Comparison of ENCODE assay signal across 39 cellular contexts in genomic region chr3:127144631-127145030, GRCh38. TPM values are rescaled to one million over a fixed set of nuclear protein-coding genes. Genes with fewer than 3 reads are reported as not detected.
"Had no signal": no experiment of that assay in that cellular context is flagged by ENCODE, and none has a peak within 500 bp of the region (broad histone marks: within the 10 kb centered on the region; RNA-seq: fewer than 3 reads in every experiment).

No MANE protein-coding gene starts in this region.

- H3K4me3 Mint-ChIP-seq: activated B cell treated with CpG ODN at 0.5 μM for 24 hours; activated CD4-positive, alpha-beta memory T cell treated with anti-CD3 and anti-CD28 coated beads for 36 hours; activated CD4-positive, alpha-beta T cell treated with anti-CD3 and anti-CD28 coated beads, Interleukin-2, amount 10 ng/mL, durations not matched to agents 24 days and 14 days; activated CD8-positive, alpha-beta T cell treated with anti-CD3 and anti-CD28 coated beads for 36 hours; activated naive CD4-positive, alpha-beta T cell treated with anti-CD3 and anti-CD28 coated beads for 36 hours; activated naive CD8-positive, alpha-beta T cell treated with anti-CD3 and anti-CD28 coated beads for 36 hours; activated T-cell treated with anti-CD3 and anti-CD28 coated beads, Interleukin-2, amount 50 U/mL, for 4 hours; activated T-cell treated with anti-CD3 and anti-CD28 coated beads, Interleukin-2, amount 50 U/mL, for 72 hours; activated T-helper 1 cell treated with anti-CD3 and anti-CD28 coated beads, Interleukin-12 subunit alpha, Interleukin-12 subunit beta, Interleukin-2, Interleukin-4 antibody, amounts not matched to agents 30 ng/mL and 10 ng/mL and 1 ng/mL, durations not matched to agents 14 hours and 24 hours and 36 hours; activated T-helper 17 cell treated with anti-CD3 and anti-CD28 coated beads, Interleukin-2, amount 50 U/mL, for 72 hours; T-helper 1 cell treated with Interleukin-12 subunit alpha and Interleukin-12 subunit beta and Interleukin-4 antibody, amounts not matched to agents 30 μg/mL and 1 μg/mL, for 36 hours; T-helper 2 cell treated with Interferon-gamma antibody and Interleukin-4, amounts not matched to agents 5 μg/mL and 100 μg/mL, for 36 hours had no signal

- H3K27ac ChIP-seq: adrenal gland, body of pancreas, brain microvascular endothelial cell, breast epithelium, VCaP had no signal

- FAIRE-seq: astrocyte, TTC549 had no signal

- H3K27me3 ChIP-seq: brain microvascular endothelial cell, breast epithelium had no signal

- H3K4me3 ChIP-seq: adrenal gland, body of pancreas, breast epithelium had no signal

- H3K4me1 ChIP-seq: breast epithelium had no signal

- H3K27me3 Mint-ChIP-seq: activated CD4-positive, alpha-beta T cell treated with anti-CD3 and anti-CD28 coated beads, Interleukin-2, amount 10 ng/mL, durations not matched to agents 24 days and 14 days; activated CD8-positive, alpha-beta T cell treated with anti-CD3 and anti-CD28 coated beads for 36 hours had no signal

- H3K9me3 ChIP-seq: adrenal gland, body of pancreas, breast epithelium had no signal

- H3K4me1 Mint-ChIP-seq: activated B cell treated with CpG ODN at 0.5 μM for 24 hours; activated CD4-positive, alpha-beta T cell treated with anti-CD3 and anti-CD28 coated beads, Interleukin-2, amount 10 ng/mL, durations not matched to agents 24 days and 14 days; activated naive CD8-positive, alpha-beta T cell treated with anti-CD3 and anti-CD28 coated beads for 36 hours; activated T-helper 17 cell treated with anti-CD3 and anti-CD28 coated beads, Interleukin-2, amount 50 U/mL, for 72 hours had no signal

- H3K36me3 Mint-ChIP-seq: activated CD4-positive, alpha-beta memory T cell treated with anti-CD3 and anti-CD28 coated beads for 36 hours; activated naive CD4-positive, alpha-beta T cell treated with anti-CD3 and anti-CD28 coated beads, Interleukin-2, amount 50 U/mL, for 72 hours; activated naive CD8-positive, alpha-beta T cell treated with anti-CD3 and anti-CD28 coated beads for 36 hours had no signal

- H3K27ac Mint-ChIP-seq: activated B cell treated with CpG ODN at 0.5 μM for 24 hours; activated CD4-positive, alpha-beta memory T cell treated with anti-CD3 and anti-CD28 coated beads for 36 hours; activated CD4-positive, alpha-beta T cell treated with anti-CD3 and anti-CD28 coated beads, Interleukin-2, amount 10 ng/mL, durations not matched to agents 24 days and 14 days; activated CD8-positive, alpha-beta T cell treated with anti-CD3 and anti-CD28 coated beads for 36 hours; activated naive CD4-positive, alpha-beta T cell treated with anti-CD3 and anti-CD28 coated beads for 36 hours; activated naive CD4-positive, alpha-beta T cell treated with anti-CD3 and anti-CD28 coated beads, Interleukin-2, amount 50 U/mL, for 72 hours; activated naive CD8-positive, alpha-beta T cell treated with anti-CD3 and anti-CD28 coated beads for 36 hours; activated T-cell treated with anti-CD3 and anti-CD28 coated beads, Interleukin-2, amount 50 U/mL, for 72 hours; activated T-helper 1 cell treated with anti-CD3 and anti-CD28 coated beads, Interleukin-12 subunit alpha, Interleukin-12 subunit beta, Interleukin-2, Interleukin-4 antibody, amounts not matched to agents 30 ng/mL and 10 ng/mL and 1 ng/mL, durations not matched to agents 14 hours and 24 hours and 36 hours; activated T-helper 17 cell treated with anti-CD3 and anti-CD28 coated beads, Interleukin-2, amount 50 U/mL, for 72 hours; T-helper 1 cell treated with Interleukin-12 subunit alpha and Interleukin-12 subunit beta and Interleukin-4 antibody, amounts not matched to agents 30 μg/mL and 1 μg/mL, for 36 hours; T-helper 2 cell treated with Interferon-gamma antibody and Interleukin-4, amounts not matched to agents 5 μg/mL and 100 μg/mL, for 36 hours had no signal

- DNase-seq: activated B cell treated with CpG ODN at 0.5 μM for 24 hours; activated CD4-positive, alpha-beta memory T cell treated with anti-CD3 and anti-CD28 coated beads for 36 hours; activated CD4-positive, alpha-beta T cell treated with anti-CD3 and anti-CD28 coated beads for 4 hours; activated CD4-positive, alpha-beta T cell treated with anti-CD3 and anti-CD28 coated beads, Interleukin-2, amount 10 ng/mL, durations not matched to agents 24 days and 14 days; activated CD4-positive, alpha-beta T cell treated with anti-CD3 and anti-CD28 coated beads, Interleukin-2, amount 50 U/mL, for 1 hour; activated CD4-positive, alpha-beta T cell treated with anti-CD3 and anti-CD28 coated beads, Interleukin-2, amount 50 U/mL, for 4 hours; activated CD4-positive, CD25-positive, alpha-beta regulatory T cell treated with anti-CD3 and anti-CD28 coated beads, Interleukin-2, amount 50 U/mL, for 72 hours; activated CD8-positive, alpha-beta memory T cell treated with anti-CD3 and anti-CD28 coated beads, Interleukin-2, amount 50 U/mL, for 4 hours; activated CD8-positive, alpha-beta T cell treated with anti-CD3 and anti-CD28 coated beads for 36 hours; activated effector memory CD4-positive, alpha-beta T cell treated with anti-CD3 and anti-CD28 coated beads, Interleukin-2, amount 50 U/mL, for 16 hours; activated gamma-delta T cell treated with Interleukin-2 at 50 U/mL for 16 hours; activated naive CD4-positive, alpha-beta T cell; activated naive CD4-positive, alpha-beta T cell treated with anti-CD3 and anti-CD28 coated beads for 36 hours; activated naive CD4-positive, alpha-beta T cell treated with anti-CD3 and anti-CD28 coated beads, Interleukin-2, amount 50 U/mL, for 16 hours; activated naive CD8-positive, alpha-beta T cell treated with anti-CD3 and anti-CD28 coated beads for 36 hours; activated T-cell treated with anti-CD3 and anti-CD28 coated beads for 4 hours; activated T-cell treated with anti-CD3 and anti-CD28 coated beads, Interleukin-2, amount 50 U/mL, for 1 hour; activated T-cell treated with anti-CD3 and anti-CD28 coated beads, Interleukin-2, amount 50 U/mL, for 4 hours; activated T-cell treated with anti-CD3 and anti-CD28 coated beads, Interleukin-2, amount 50 U/mL, for 72 hours; amniotic stem cell; aorta; body of pancreas; brain microvascular endothelial cell; central memory CD4-positive, alpha-beta T cell; T-helper 1 cell; T-helper 2 cell; T-helper 9 cell had no signal

- H3K36me3 ChIP-seq: adrenal gland, brain microvascular endothelial cell, breast epithelium had no signal

RNA-seq across cellular contexts. Expression of gene PRR23E, which starts 48.3 kb away (rescaled TPM):
- total RNA-seq: activated B cell treated with CpG ODN at 0.5 μM for 24 hours; activated CD4-positive, alpha-beta memory T cell treated with anti-CD3 and anti-CD28 coated beads for 36 hours; activated CD4-positive, alpha-beta T cell treated with anti-CD3 and anti-CD28 coated beads, Interleukin-2, amount 10 ng/mL, durations not matched to agents 24 days and 14 days; activated CD8-positive, alpha-beta memory T cell treated with anti-CD3 and anti-CD28 coated beads for 36 hours; activated CD8-positive, alpha-beta T cell treated with anti-CD3 and anti-CD28 coated beads for 36 hours; activated naive CD4-positive, alpha-beta T cell treated with anti-CD3 and anti-CD28 coated beads for 36 hours; activated naive CD4-positive, alpha-beta T cell treated with anti-CD3 and anti-CD28 coated beads, Interleukin-2, amount 50 U/mL, for 72 hours; activated naive CD8-positive, alpha-beta T cell treated with anti-CD3 and anti-CD28 coated beads for 36 hours; activated T-cell treated with anti-CD3 and anti-CD28 coated beads, Interleukin-2, amount 50 U/mL, for 4 hours; activated T-cell treated with anti-CD3 and anti-CD28 coated beads, Interleukin-2, amount 50 U/mL, for 72 hours; activated T-helper 1 cell treated with anti-CD3 and anti-CD28 coated beads, Interleukin-12 subunit alpha, Interleukin-12 subunit beta, Interleukin-2, Interleukin-4 antibody, amounts not matched to agents 30 ng/mL and 10 ng/mL and 1 ng/mL, durations not matched to agents 14 hours and 24 hours and 36 hours; activated T-helper 17 cell treated with anti-CD3 and anti-CD28 coated beads, Interleukin-2, amount 50 U/mL, for 72 hours; adrenal gland; aorta; astrocyte; body of pancreas; breast epithelium; cardiac septum had no signal
- polyA plus RNA-seq: adrenal gland, aorta had no signal
